1 cellular context compared by ENCODE assay signal in genomic region chr4:151407018-151407417, GRCh38.
TF ChIP-seq lines count a peak whose summit lies in the region.

No MANE protein-coding gene starts in this region.

TF ChIP-seq in GM23338, 12 proteins besides CTCF, POLR2A, EP300 and RAD21 (continued from another document):
- TF ChIP-seq REST (IDR thresholded peaks at IDR 0.05; ENCODE audit: unreplicated experiment): no peak
- no peak for TF ChIP-seq CREB1 (CRISPR knock-in tag; IDR thresholded peaks at IDR 0.05; ENCODE audit: low read depth)
- no peak for TF ChIP-seq POLR2AphosphoS5 (IDR thresholded peaks at IDR 0.05; ENCODE audit: low read depth)
